15 cellular contexts compared by ENCODE assay signal in genomic region chr13:41791056-41791455, GRCh38.
DNase-seq lines count a peak whose midpoint lies in the region; ATAC-seq, FAIRE-seq and TF ChIP-seq lines count a peak whose summit lies in the region.
"Had no signal": no experiment of that assay in that cellular context is flagged by ENCODE, and none has a peak within 500 bp of the region (broad histone marks: within the 10 kb centered on the region; RNA-seq: fewer than 3 reads in every experiment).

No MANE protein-coding gene starts in this region.

- no peaks in the 10 kb centered on the region for H3K9me3 ChIP-seq in mucosa of descending colon

- H3K4me1 ChIP-seq in mucosa of descending colon (ENCODE audit: low read depth), result no peaks in the 10 kb centered on the region

- ATAC-seq in mucosa of descending colon, result no peak
- no peak for ATAC-seq in HG03039 (IDR thresholded peaks at IDR 0.05; ENCODE audit: unreplicated experiment)
- ATAC-seq: K562 had no signal

- TF ChIP-seq CTCF in cardiac fibroblast (IDR thresholded peaks at IDR 0.05; ENCODE audit: low read depth, low read length), result no peak
- TF ChIP-seq CTCF in mucosa of descending colon (IDR thresholded peaks at IDR 0.05), result no peak

- peak; percentile 78 for FAIRE-seq in frontal cortex (lab: Jason Lieb, UNC)
- FAIRE-seq: K562 had no signal

- peak; percentile 22 for DNase-seq in GM04503 (ENCODE audit: low read depth)
- DNase-seq in cardiac fibroblast (ENCODE audit: low read depth in 2 of 2), result peak; percentile 11 to 77
- DNase-seq in frontal cortex (ENCODE audit: low spot score in 2 of 2), result no peak
- DNase-seq in NCI-H146 treated with DMSO at 0.1 percent for 48 hours (lab: John Stamatoyannopoulos, UW; ENCODE audit: unreplicated experiment), result no peak
- no peak for DNase-seq in mucosa of descending colon
- DNase-seq in CD1c-positive myeloid dendritic cell (ENCODE audit: extremely low spot score), result no peak
- DNase-seq: DND-41; NCI-H1417 treated with DMSO at 0.1 percent for 48 hours; NCI-H2029; NCI-H2171 treated with DMSO at 0.1 percent for 48 hours; NCI-H446 treated with DMSO at 0.1 percent for 48 hours; NK-92 treated with Interleukin-12 subunit alpha and Interleukin-12 subunit beta, amount 100 ng/mL, for 24 hours; SHP77 treated with DMSO at 0.1 percent for 48 hours had no signal

- no peaks in the 10 kb centered on the region for H3K36me3 ChIP-seq in mucosa of descending colon (ENCODE audit: low read depth)

- intact Hi-C loops in mucosa of descending colon (cut with DNase I, micrococcal nuclease), result no loop called here

- H3K4me3 ChIP-seq in cardiac fibroblast (replicated peaks in 1 of 2; ENCODE audit: low read depth in 2 of 2, low read length in 2 of 2) (no peak overlapping the region), mucosa of descending colon (no peak overlapping the region)
- H3K4me3 ChIP-seq: K562 had no signal

Comparison
In these comparisons a context has a peak if more than half of its experiments do, and no peak if none do; other contexts are left out.
1. DNase-seq: peak in GM04503 (single experiment) and cardiac fibroblast (2 of 2); none in frontal cortex (0 of 2), NCI-H146 treated with DMSO at 0.1 percent for 48 hours (single experiment), mucosa of descending colon (0 of 3) and CD1c-positive myeloid dendritic cell (single experiment).